ENCODE assay signal across 10 cellular contexts in genomic region chr12:68113644-68114043, GRCh38. TPM values are rescaled to one million over a fixed set of nuclear protein-coding genes. Genes with fewer than 3 reads are reported as not detected.
DNase-seq lines count a peak whose midpoint lies in the region; ATAC-seq, FAIRE-seq and TF ChIP-seq lines count a peak whose summit lies in the region.
"Had no signal": no experiment of that assay in that cellular context is flagged by ENCODE, and none has a peak within 500 bp of the region (broad histone marks: within the 10 kb centered on the region; RNA-seq: fewer than 3 reads in every experiment).

No MANE protein-coding gene starts in this region.

- no peak overlapping the region for H3K27ac Mint-ChIP-seq in activated T-helper 1 cell treated with anti-CD3 and anti-CD28 coated beads, Interleukin-12 subunit alpha, Interleukin-12 subunit beta, Interleukin-2, Interleukin-4 antibody, amounts not matched to agents 30 ng/mL and 10 ng/mL and 1 ng/mL, durations not matched to agents 14 hours and 24 hours and 36 hours
- H3K27ac Mint-ChIP-seq in natural killer cell, result no peak overlapping the region

- H3K4me3 Mint-ChIP-seq in activated T-helper 1 cell treated with anti-CD3 and anti-CD28 coated beads, Interleukin-12 subunit alpha, Interleukin-12 subunit beta, Interleukin-2, Interleukin-4 antibody, amounts not matched to agents 30 ng/mL and 10 ng/mL and 1 ng/mL, durations not matched to agents 14 hours and 24 hours and 36 hours, result no peak overlapping the region
- no peak overlapping the region for H3K4me3 Mint-ChIP-seq in natural killer cell

- no peak for FAIRE-seq in H54 (lab: Jason Lieb, UNC)

- ATAC-seq in natural killer cell, result peak in 2 of 3 donors; percentile 47 to 50
- no peak for ATAC-seq in HG03521 (IDR thresholded peaks at IDR 0.05; ENCODE audit: unreplicated experiment)
- ATAC-seq in GM19035 (IDR thresholded peaks at IDR 0.05; ENCODE audit: unreplicated experiment), result no peak
- ATAC-seq: esophagus mucosa had no signal

- peak; percentile 72 for DNase-seq in DMS53 (lab: John Stamatoyannopoulos, UW)
- DNase-seq in LoVo (ENCODE audit: low spot score), result peak; percentile 12
- DNase-seq in activated T-helper 1 cell treated with anti-CD3 and anti-CD28 coated beads, Interleukin-12 subunit alpha, Interleukin-12 subunit beta, Interleukin-2, Interleukin-4 antibody, amounts not matched to agents 30 ng/mL and 10 ng/mL and 1 ng/mL, durations not matched to agents 14 hours and 24 hours and 36 hours (ENCODE audit: low spot score), result peak; percentile 16
- DNase-seq in natural killer cell, result no peak
- DNase-seq in NK-92 (lab: John Stamatoyannopoulos, UW; ENCODE audit: unreplicated experiment), result no peak
- DNase-seq in H54 (ENCODE audit: insufficient read length, low spot score), result no peak

- TF ChIP-seq POLR2A in H54 (IDR thresholded peaks at IDR 0.05; ENCODE audit: low read depth, low read length), result no peak

- H3K27me3 Mint-ChIP-seq in activated T-helper 1 cell treated with anti-CD3 and anti-CD28 coated beads, Interleukin-12 subunit alpha, Interleukin-12 subunit beta, Interleukin-2, Interleukin-4 antibody, amounts not matched to agents 30 ng/mL and 10 ng/mL and 1 ng/mL, durations not matched to agents 14 hours and 24 hours and 36 hours (ENCODE audit: insufficient read depth), result no peaks in the 10 kb centered on the region
- H3K27me3 Mint-ChIP-seq in natural killer cell (ENCODE audit: low read depth in 2 of 2), result no peaks in the 10 kb centered on the region

- intact Hi-C loops in activated T-helper 1 cell treated with anti-CD3 and anti-CD28 coated beads, Interleukin-12 subunit alpha, Interleukin-12 subunit beta, Interleukin-2, Interleukin-4 antibody, amounts not matched to agents 30 ng/mL and 10 ng/mL and 1 ng/mL, durations not matched to agents 14 hours and 24 hours and 36 hours (cut with micrococcal nuclease), result loop anchor here (10.0 kb wide), 1 partner anchor 659 kb away; no protein-coding TSS in a partner anchor
- intact Hi-C loops in natural killer cell (cut with micrococcal nuclease), result no loop called here

- TF ChIP-seq CTCF in natural killer cell (IDR thresholded peaks at IDR 0.05), result peak; percentile 34

- peaks cover 31% of the 10 kb centered on the region for H3K36me3 Mint-ChIP-seq in activated T-helper 1 cell treated with anti-CD3 and anti-CD28 coated beads, Interleukin-12 subunit alpha, Interleukin-12 subunit beta, Interleukin-2, Interleukin-4 antibody, amounts not matched to agents 30 ng/mL and 10 ng/mL and 1 ng/mL, durations not matched to agents 14 hours and 24 hours and 36 hours (ENCODE audit: low read depth)
- H3K36me3 Mint-ChIP-seq in natural killer cell, result no peaks in the 10 kb centered on the region

- peaks cover 7% of the 10 kb centered on the region for H3K9me3 Mint-ChIP-seq in activated T-helper 1 cell treated with anti-CD3 and anti-CD28 coated beads, Interleukin-12 subunit alpha, Interleukin-12 subunit beta, Interleukin-2, Interleukin-4 antibody, amounts not matched to agents 30 ng/mL and 10 ng/mL and 1 ng/mL, durations not matched to agents 14 hours and 24 hours and 36 hours
- H3K9me3 Mint-ChIP-seq in natural killer cell, result no peaks in the 10 kb centered on the region

- H3K4me1 Mint-ChIP-seq in activated T-helper 1 cell treated with anti-CD3 and anti-CD28 coated beads, Interleukin-12 subunit alpha, Interleukin-12 subunit beta, Interleukin-2, Interleukin-4 antibody, amounts not matched to agents 30 ng/mL and 10 ng/mL and 1 ng/mL, durations not matched to agents 14 hours and 24 hours and 36 hours (ENCODE audit: low read depth), result peaks cover 65% of the 10 kb centered on the region
- peaks cover 8 to 16% of the 10 kb centered on the region in 2 donors for H3K4me1 Mint-ChIP-seq in natural killer cell

RNA-seq across cellular contexts. Expression of gene IFNG, which starts 45.9 kb away (rescaled TPM):
- total RNA-seq in activated T-helper 1 cell treated with anti-CD3 and anti-CD28 coated beads, Interleukin-12 subunit alpha, Interleukin-12 subunit beta, Interleukin-2, Interleukin-4 antibody, amounts not matched to agents 30 ng/mL and 10 ng/mL and 1 ng/mL, durations not matched to agents 14 hours and 24 hours and 36 hours, result 2,121 and 2,175 TPM in 2 replicates
- 100 to 1,000 TPM in 2 of 3 donors, 10 to 100 TPM in 1; 66.5 to 248 (median 124) TPM for total RNA-seq in natural killer cell
- total RNA-seq: esophagus mucosa, SJSA1 had no signal

Comparison
In these comparisons a context has a peak if more than half of its experiments do, and no peak if none do; other contexts are left out.
1. DNase-seq: peak in DMS53 (single experiment), LoVo (single experiment) and activated T-helper 1 cell treated with anti-CD3 and anti-CD28 coated beads, Interleukin-12 subunit alpha, Interleukin-12 subunit beta, Interleukin-2, Interleukin-4 antibody, amounts not matched to agents 30 ng/mL and 10 ng/mL and 1 ng/mL, durations not matched to agents 14 hours and 24 hours and 36 hours (single experiment); none in natural killer cell (single experiment), NK-92 (single experiment) and H54 (single experiment).
2. ATAC-seq: peak in natural killer cell (2 of 3); none in HG03521 (single experiment) and GM19035 (single experiment).